Comparison of ENCODE assay signal across 12 cellular contexts in genomic region chr7:143265017-143265693, GRCh38. TPM values are rescaled to one million over a fixed set of nuclear protein-coding genes. Genes with fewer than 3 reads are reported as not detected.
A peak's percentile ranks its signal among the peaks of the same experiment; 100 is the strongest.
DNase-seq lines count a peak whose midpoint lies in the region; ATAC-seq and TF ChIP-seq lines count a peak whose summit lies in the region.
"Had no signal": no experiment of that assay in that cellular context is flagged by ENCODE, and none has a peak within 500 bp of the region (broad histone marks: within the 10 kb centered on the region; RNA-seq: fewer than 3 reads in every experiment).

No MANE protein-coding gene starts in this region.

- no peak for ATAC-seq in CD4-positive, CD25-positive, alpha-beta regulatory T cell (ENCODE audit: low read depth in 2 of 2)
- ATAC-seq in natural killer cell treated with Interleukin-12 subunit alpha and Interleukin-12 subunit beta and Interleukin-15 and Interleukin-18, amount 100 ng/mL, for 72 hours = no peak
- ATAC-seq in GM18498 (IDR thresholded peaks at IDR 0.05; ENCODE audit: unreplicated experiment) (no peak), HG02938 (IDR thresholded peaks at IDR 0.05; ENCODE audit: unreplicated experiment) (no peak)

- H3K27me3 ChIP-seq in CD4-positive, CD25-positive, alpha-beta regulatory T cell (ENCODE audit: control insufficient read depth, insufficient read depth, low read length) = no peaks in the 10 kb centered on the region
- H3K27me3 ChIP-seq in breast epithelium = no peaks in the 10 kb centered on the region
- H3K27me3 ChIP-seq: neural progenitor cell, testis had no signal

- in situ Hi-C loops in G401 (cut with HindIII; ENCODE audit: low sequenced_read_pairs) = no loop called here

- H3K27ac Mint-ChIP-seq in CD4-positive, CD25-positive, alpha-beta regulatory T cell = peak overlapping the region; percentile 32 to 93 (median 91)
- peak overlapping the region; percentile 98 for H3K27ac Mint-ChIP-seq in natural killer cell treated with Interleukin-12 subunit alpha and Interleukin-12 subunit beta and Interleukin-15 and Interleukin-18, amount 100 ng/mL, for 72 hours
- H3K27ac Mint-ChIP-seq: neural progenitor cell had no signal

- DNase-seq in CD4-positive, CD25-positive, alpha-beta regulatory T cell = no peak
- DNase-seq in G401 (ENCODE audit: low spot score) = peak; percentile 52
- DNase-seq in breast epithelium (ENCODE audit: low spot score in 2 of 2) = no peak
- no peak for DNase-seq in natural killer cell treated with Interleukin-12 subunit alpha and Interleukin-12 subunit beta and Interleukin-15 and Interleukin-18, amount 100 ng/mL, for 72 hours (ENCODE audit: low spot score)
- no peak for DNase-seq in GM10248 (ENCODE audit: extremely low spot score)
- no peak for DNase-seq in NCI-H1048 (lab: John Stamatoyannopoulos, UW)
- DNase-seq: effector CD4-positive, alpha-beta T cell; NCI-H2029; testis had no signal

- no peaks in the 10 kb centered on the region for H3K9me3 ChIP-seq in CD4-positive, CD25-positive, alpha-beta regulatory T cell (ENCODE audit: control insufficient read depth in 2 of 2, low read length in 2 of 2)
- no peaks in the 10 kb centered on the region for H3K9me3 ChIP-seq in breast epithelium
- H3K9me3 ChIP-seq: testis had no signal

- H3K36me3 Mint-ChIP-seq in CD4-positive, CD25-positive, alpha-beta regulatory T cell = peaks cover 40% of the 10 kb centered on the region
- H3K36me3 Mint-ChIP-seq in natural killer cell treated with Interleukin-12 subunit alpha and Interleukin-12 subunit beta and Interleukin-15 and Interleukin-18, amount 100 ng/mL, for 72 hours = peaks cover 18% of the 10 kb centered on the region

- H3K27ac ChIP-seq in CD4-positive, CD25-positive, alpha-beta regulatory T cell (ENCODE audit: insufficient read depth, low read length, poor library complexity, severe bottlenecking) = peak overlapping the region; percentile 82
- peak overlapping the region; percentile 81 to 92 for H3K27ac ChIP-seq in breast epithelium
- H3K27ac ChIP-seq: neural progenitor cell, testis had no signal

- H3K4me3 Mint-ChIP-seq in CD4-positive, CD25-positive, alpha-beta regulatory T cell = peak overlapping the region; percentile 93 to 99 (median 96)
- H3K4me3 Mint-ChIP-seq in natural killer cell treated with Interleukin-12 subunit alpha and Interleukin-12 subunit beta and Interleukin-15 and Interleukin-18, amount 100 ng/mL, for 72 hours = peak overlapping the region; percentile 90

- POLR2A ChIA-PET in GM10248 (lab: Yijun Ruan, JAX) = interaction anchor here (0.6 kb wide), 1 partner anchor 104 kb away, joined by 4 read pairs; no protein-coding TSS in a partner anchor

- H3K9me3 Mint-ChIP-seq in CD4-positive, CD25-positive, alpha-beta regulatory T cell = no peaks in the 10 kb centered on the region
- no peaks in the 10 kb centered on the region for H3K9me3 Mint-ChIP-seq in natural killer cell treated with Interleukin-12 subunit alpha and Interleukin-12 subunit beta and Interleukin-15 and Interleukin-18, amount 100 ng/mL, for 72 hours

- CTCF ChIA-PET in GM10248 (lab: Yijun Ruan, JAX) = interaction anchor here (1.0 to 10.7 kb wide), 5 partner anchors 15 to 27 kb away, joined by 3 to 103 read pairs (median 5); no protein-coding TSS in a partner anchor

- peaks cover 50% of the 10 kb centered on the region for H3K36me3 ChIP-seq in CD4-positive, CD25-positive, alpha-beta regulatory T cell (ENCODE audit: control insufficient read depth, insufficient read depth, low read length)
- no peaks in the 10 kb centered on the region for H3K36me3 ChIP-seq in breast epithelium
- H3K36me3 ChIP-seq: neural progenitor cell had no signal

- H3K4me1 ChIP-seq in CD4-positive, CD25-positive, alpha-beta regulatory T cell (ENCODE audit: control insufficient read depth, insufficient read depth, low read length, poor library complexity, severe bottlenecking) = peaks cover 42% of the 10 kb centered on the region
- peaks cover 0 to 9% of the 10 kb centered on the region in 2 donors for H3K4me1 ChIP-seq in breast epithelium
- H3K4me1 ChIP-seq: neural progenitor cell had no signal

- peak overlapping the region; percentile 95 for H3K4me3 ChIP-seq in CD4-positive, CD25-positive, alpha-beta regulatory T cell (ENCODE audit: low read depth, low read length)
- peak overlapping the region in 1 of 3 donors; percentile 83 for H3K4me3 ChIP-seq in breast epithelium
- H3K4me3 ChIP-seq: neural progenitor cell had no signal

- H3K27me3 Mint-ChIP-seq in CD4-positive, CD25-positive, alpha-beta regulatory T cell = no peaks in the 10 kb centered on the region
- H3K27me3 Mint-ChIP-seq in natural killer cell treated with Interleukin-12 subunit alpha and Interleukin-12 subunit beta and Interleukin-15 and Interleukin-18, amount 100 ng/mL, for 72 hours = no peaks in the 10 kb centered on the region

- H3K4me1 Mint-ChIP-seq in CD4-positive, CD25-positive, alpha-beta regulatory T cell = peaks cover 15 to 88% (median 32%) of the 10 kb centered on the region in 4 donors
- peaks cover 27 to 37% of the 10 kb centered on the region in 2 donors for H3K4me1 Mint-ChIP-seq in natural killer cell treated with Interleukin-12 subunit alpha and Interleukin-12 subunit beta and Interleukin-15 and Interleukin-18, amount 100 ng/mL, for 72 hours (ENCODE audit: low read depth in 2 of 2)

- intact Hi-C loops in breast epithelium (cut with DNase I; ENCODE audit: low total_unique reads) = no loop called here

- no peak for TF ChIP-seq POLR2A in breast epithelium (IDR thresholded peaks at IDR 0.05)

- no peak for TF ChIP-seq CTCF in breast epithelium (IDR thresholded peaks at IDR 0.05)
- TF ChIP-seq CTCF in GM10248 (IDR thresholded peaks at IDR 0.05; ENCODE audit: control extremely low read depth, extremely low read depth, low read depth, missing control alignments) = no peak

RNA-seq across cellular contexts. Expression of gene GSTK1, which starts 1.9 kb away (rescaled TPM):
- total RNA-seq in CD4-positive, CD25-positive, alpha-beta regulatory T cell = 475 TPM
- 100 to 1,000 TPM; 589 to 845 (median 707) TPM for polyA plus RNA-seq in CD4-positive, CD25-positive, alpha-beta regulatory T cell
- 3.2 and 7.0 TPM in 2 replicates for total RNA-seq in G401 (2014; rRNA removed; shearing (Covaris generic))
- 100 to 1,000 TPM; 196 to 242 (median 199) TPM for total RNA-seq in breast epithelium
- total RNA-seq in natural killer cell treated with Interleukin-12 subunit alpha and Interleukin-12 subunit beta and Interleukin-15 and Interleukin-18, amount 100 ng/mL, for 72 hours = 100 to 1,000 TPM; 133 to 233 TPM

RNA-seq across cellular contexts. Expression of gene TMEM139, which starts 19.6 kb away (rescaled TPM):
- 0.91 TPM for total RNA-seq in CD4-positive, CD25-positive, alpha-beta regulatory T cell
- 1 to 10 TPM in 2 of 4 donors, under 1 TPM in 2; 0.75 to 1.3 (median 1.0) TPM for polyA plus RNA-seq in CD4-positive, CD25-positive, alpha-beta regulatory T cell
- not detected in 2 replicates for total RNA-seq in G401 (2014; rRNA removed; shearing (Covaris generic))
- total RNA-seq in breast epithelium = 10 to 100 TPM in 2 of 3 donors, 1 to 10 TPM in 1; 1.4 to 27.4 (median 14.4) TPM
- not detected for total RNA-seq in natural killer cell treated with Interleukin-12 subunit alpha and Interleukin-12 subunit beta and Interleukin-15 and Interleukin-18, amount 100 ng/mL, for 72 hours

RNA-seq across cellular contexts. Expression of gene CASP2, which starts 23.0 kb away (rescaled TPM):
- 61.4 TPM for total RNA-seq in CD4-positive, CD25-positive, alpha-beta regulatory T cell
- polyA plus RNA-seq in CD4-positive, CD25-positive, alpha-beta regulatory T cell = 10 to 100 TPM; 20.5 to 27.1 (median 24.1) TPM
- 4.9 and 5.9 TPM in 2 replicates for total RNA-seq in G401 (2014; rRNA removed; shearing (Covaris generic))
- 10 to 100 TPM; 11.7 to 24.9 (median 22.8) TPM for total RNA-seq in breast epithelium
- 10 to 100 TPM; 67.8 to 94.2 TPM for total RNA-seq in natural killer cell treated with Interleukin-12 subunit alpha and Interleukin-12 subunit beta and Interleukin-15 and Interleukin-18, amount 100 ng/mL, for 72 hours

RNA-seq across cellular contexts. Expression of gene TAS2R40, which starts 43.3 kb away (rescaled TPM):
- not detected for total RNA-seq in CD4-positive, CD25-positive, alpha-beta regulatory T cell
- not detected for polyA plus RNA-seq in CD4-positive, CD25-positive, alpha-beta regulatory T cell
- total RNA-seq in G401 (2014; rRNA removed; shearing (Covaris generic)) = not detected in 2 replicates
- not detected for total RNA-seq in breast epithelium
- not detected for total RNA-seq in natural killer cell treated with Interleukin-12 subunit alpha and Interleukin-12 subunit beta and Interleukin-15 and Interleukin-18, amount 100 ng/mL, for 72 hours
- total RNA-seq: testis had no signal

RNA-seq across cellular contexts. Expression of gene CLCN1, which starts 50.8 kb away (rescaled TPM):
- total RNA-seq in CD4-positive, CD25-positive, alpha-beta regulatory T cell = not detected
- polyA plus RNA-seq in CD4-positive, CD25-positive, alpha-beta regulatory T cell = under 1 TPM in 1 of 4 donors, not detected in 3; 0.05 TPM
- not detected in 2 replicates for total RNA-seq in G401 (2014; rRNA removed; shearing (Covaris generic))
- under 1 TPM in 1 of 3 donors, not detected in 2; 0.29 TPM for total RNA-seq in breast epithelium
- under 1 TPM in 1 of 2 donors, not detected in 1; 0.10 TPM for total RNA-seq in natural killer cell treated with Interleukin-12 subunit alpha and Interleukin-12 subunit beta and Interleukin-15 and Interleukin-18, amount 100 ng/mL, for 72 hours

Comparison
In these comparisons a context has a peak if more than half of its experiments do, and no peak if none do; other contexts are left out.
1. RNA of gene GSTK1, which starts 1.9 kb away (total RNA-seq): 475 TPM in CD4-positive, CD25-positive, alpha-beta regulatory T cell (single experiment), 133 to 233 TPM in natural killer cell treated with Interleukin-12 subunit alpha and Interleukin-12 subunit beta and Interleukin-15 and Interleukin-18, amount 100 ng/mL, for 72 hours and 196 to 242 TPM in breast epithelium; 3.2 to 7.0 TPM in G401; every median in the first group is over 10 times any median in the second.